ENCODE assay signal across 23 cellular contexts in genomic region chr12:11482955-11483354, GRCh38.
DNase-seq lines count a peak whose midpoint lies in the region; ATAC-seq and TF ChIP-seq lines count a peak whose summit lies in the region.
"Had no signal": no experiment of that assay in that cellular context is flagged by ENCODE, and none has a peak within 500 bp of the region (broad histone marks: within the 10 kb centered on the region; RNA-seq: fewer than 3 reads in every experiment).

No MANE protein-coding gene starts in this region.

- H3K4me2 ChIP-seq in SK-N-SH = peak overlapping the region; percentile 5; the same call in 1 of the 2 replicates
- H3K4me2 ChIP-seq: neural progenitor cell had no signal

- DNase-seq in SK-N-SH = no peak
- DNase-seq in brain pericyte (ENCODE audit: low read depth, low spot score) = peak; percentile 49
- DNase-seq in hepatic stellate cell (ENCODE audit: low spot score) = peak; percentile 20
- DNase-seq in activated T-cell treated with anti-CD3 and anti-CD28 coated beads, Interleukin-2, amount 50 U/mL, for 72 hours = no peak
- no peak for DNase-seq in activated T-cell treated with anti-CD3 and anti-CD28 coated beads for 4 hours
- DNase-seq: activated naive CD4-positive, alpha-beta T cell treated with Interleukin-2 at 50 U/mL for 16 hours; caudate nucleus; EL; endodermal cell; glutamatergic neuron; GOT3; islet precursor cell; mesendoderm; NCI-H82; right lobe of liver; RPMI8226; stimulated activated CD4-positive, alpha-beta T cell treated with anti-CD3 and anti-CD28 coated beads, Interleukin-4, amount 100 ng/mL, for 1 hour; stimulated activated CD8-positive, alpha-beta memory T cell treated with anti-CD3 and anti-CD28 coated beads, Interleukin-4, amount 100 ng/mL, for 48 hours; T-cell had no signal

- no peaks in the 10 kb centered on the region for H3K9me3 Mint-ChIP-seq in activated T-cell treated with anti-CD3 and anti-CD28 coated beads, Interleukin-2, amount 50 U/mL, for 72 hours
- H3K9me3 Mint-ChIP-seq: endodermal cell, neural progenitor cell, T-cell had no signal

- H3K27me3 ChIP-seq in SK-N-SH (ENCODE audit: insufficient read depth) = 0 out of 2 replicates have a peak, but pooled peaks cover 2% of the 10 kb centered on the region
- H3K27me3 ChIP-seq: right lobe of liver had no signal

- H3K9ac ChIP-seq in SK-N-SH = no peak overlapping the region
- H3K9ac ChIP-seq: neural progenitor cell had no signal

- TF ChIP-seq EP300 in SK-N-SH (IDR thresholded peaks at IDR 0.05; ENCODE audit: borderline replicate concordance in 1 of 2, low read depth in 1 of 2, low read length in 1 of 2) = no peak

- H3K4me3 Mint-ChIP-seq in activated T-cell treated with anti-CD3 and anti-CD28 coated beads, Interleukin-2, amount 50 U/mL, for 72 hours = no peak overlapping the region
- H3K4me3 Mint-ChIP-seq: endodermal cell, neural progenitor cell, T-cell had no signal

- H3K9me3 ChIP-seq in SK-N-SH = no peaks in the 10 kb centered on the region
- H3K9me3 ChIP-seq: right lobe of liver had no signal

- H3K79me2 ChIP-seq in SK-N-SH (ENCODE audit: insufficient read depth) = no peaks in the 10 kb centered on the region

- no peak overlapping the region for H3K27ac ChIP-seq in SK-N-SH (ENCODE audit: low read depth in 2 of 2, low read length in 1 of 2)
- H3K27ac ChIP-seq: neural progenitor cell, right lobe of liver had no signal

- H3K27ac Mint-ChIP-seq in activated T-cell treated with anti-CD3 and anti-CD28 coated beads, Interleukin-2, amount 50 U/mL, for 72 hours = no peak overlapping the region
- H3K27ac Mint-ChIP-seq: endodermal cell, neural progenitor cell, T-cell had no signal

- no peaks in the 10 kb centered on the region for H4K20me1 ChIP-seq in SK-N-SH (ENCODE audit: insufficient read depth)

- no peaks in the 10 kb centered on the region for H3K36me3 Mint-ChIP-seq in activated T-cell treated with anti-CD3 and anti-CD28 coated beads, Interleukin-2, amount 50 U/mL, for 72 hours (ENCODE audit: insufficient read depth in 2 of 2)
- H3K36me3 Mint-ChIP-seq: neural progenitor cell, T-cell had no signal

- no peak overlapping the region for H3K4me3 ChIP-seq in SK-N-SH (ENCODE audit: low read depth in 2 of 2, low read length in 1 of 2)
- H3K4me3 ChIP-seq: neural progenitor cell, right lobe of liver had no signal

- no peak for TF ChIP-seq CTCF in SK-N-SH (IDR thresholded peaks at IDR 0.05)

- POLR2A ChIA-PET in SK-N-SH (lab: Yijun Ruan, JAX) = no interaction called here

- H3K27me3 Mint-ChIP-seq in activated T-cell treated with anti-CD3 and anti-CD28 coated beads, Interleukin-2, amount 50 U/mL, for 72 hours (ENCODE audit: low read depth) = peaks cover 5% of the 10 kb centered on the region

- H3K4me1 ChIP-seq in SK-N-SH (ENCODE audit: control insufficient read depth in 1 of 2, insufficient read depth in 2 of 2, low read depth in 1 of 2, low read length in 1 of 2) = no peaks in the 10 kb centered on the region
- H3K4me1 ChIP-seq: neural progenitor cell had no signal

- H3K4me1 Mint-ChIP-seq in activated T-cell treated with anti-CD3 and anti-CD28 coated beads, Interleukin-2, amount 50 U/mL, for 72 hours (ENCODE audit: low read depth) = peaks cover 5% of the 10 kb centered on the region
- H3K4me1 Mint-ChIP-seq: endodermal cell had no signal

- H3F3A ChIP-seq in SK-N-SH (replicated peaks; ENCODE audit: insufficient read depth) = no peaks in the 10 kb centered on the region

- H2AFZ ChIP-seq in SK-N-SH (ENCODE audit: low read depth) = no peak overlapping the region
- H2AFZ ChIP-seq: neural progenitor cell had no signal

- ATAC-seq in SK-N-SH treated with all-trans-retinoic acid at 6 μM for 48 hours = no peak
- ATAC-seq in activated T-cell treated with anti-CD3 and anti-CD28 coated beads, Interleukin-2, amount 50 U/mL, for 72 hours (replicated peaks in 1 of 2) = no peak
- ATAC-seq in GM19452 (IDR thresholded peaks at IDR 0.05; ENCODE audit: unreplicated experiment) = no peak
- ATAC-seq in HG03108 (IDR thresholded peaks at IDR 0.05; ENCODE audit: unreplicated experiment) = no peak
- ATAC-seq: right lobe of liver, T-cell had no signal

- no peaks in the 10 kb centered on the region for H3K36me3 ChIP-seq in SK-N-SH (replicated peaks in 1 of 2; ENCODE audit: control insufficient read depth in 1 of 2, insufficient read depth in 2 of 2, low read length in 1 of 2)
- H3K36me3 ChIP-seq: neural progenitor cell, right lobe of liver had no signal

- CTCF ChIA-PET in SK-N-SH (lab: Yijun Ruan, JAX) = interaction anchor here (1.2 to 7.3 kb wide), 4 partner anchors 23 to 708 kb away, joined by 3 to 124 read pairs (median 6); no protein-coding TSS in a partner anchor

- no peaks in the 10 kb centered on the region for H3K9me2 ChIP-seq in SK-N-SH

- TF ChIP-seq RAD21 in SK-N-SH (IDR thresholded peaks at IDR 0.05; ENCODE audit: low read length) = no peak

- 2% methylated on average over 2 of the region's 2 CpGs for WGBS in SK-N-SH (ENCODE audit: low lambda C conversion rate)

TF ChIP-seq in SK-N-SH, 30 proteins besides CTCF, POLR2A, EP300 and RAD21:
- no peak for TF ChIP-seq JUND (IDR thresholded peaks at IDR 0.05)
- no peak for TF ChIP-seq ELF1 (IDR thresholded peaks at IDR 0.05)
- no peak for TF ChIP-seq SIN3A (IDR thresholded peaks at IDR 0.05; ENCODE audit: borderline replicate concordance, low read depth, low read length)
- TF ChIP-seq TEAD4 (IDR thresholded peaks at IDR 0.05; ENCODE audit: borderline replicate concordance, insufficient read depth) = no peak
- TF ChIP-seq MAX (IDR thresholded peaks at IDR 0.05; ENCODE audit: low read depth) = no peak
- TF ChIP-seq YY1 (IDR thresholded peaks at IDR 0.05; ENCODE audit: low read depth) = no peak
- no peak for TF ChIP-seq FOSL2 (IDR thresholded peaks at IDR 0.05; ENCODE audit: borderline replicate concordance, low read depth)
- TF ChIP-seq POLR2AphosphoS5 (IDR thresholded peaks at IDR 0.05; ENCODE audit: low read depth, low read length) = no peak
- no peak for TF ChIP-seq NRF1 (IDR thresholded peaks at IDR 0.05; ENCODE audit: low read depth, low read length)
- TF ChIP-seq IRF3 (IDR thresholded peaks at IDR 0.05; ENCODE audit: low read depth, low read length) = no peak
- TF ChIP-seq CHD2 (IDR thresholded peaks at IDR 0.05; ENCODE audit: low read length, partially characterized antibody) = no peak
- no peak for TF ChIP-seq NFIC (IDR thresholded peaks at IDR 0.05; ENCODE audit: borderline replicate concordance)

TF ChIP-seq in SK-N-SH treated with all-trans-retinoic acid at 6 μM for 48 hours, 23 proteins besides CTCF, POLR2A, EP300 and RAD21:
- TF ChIP-seq BACH2 (CRISPR knock-in tag; IDR thresholded peaks at IDR 0.05; ENCODE audit: borderline replicate concordance) = no peak
- TF ChIP-seq ESRRG (CRISPR knock-in tag; IDR thresholded peaks at IDR 0.05) = no peak
- no peak for TF ChIP-seq ARNTL (CRISPR knock-in tag; IDR thresholded peaks at IDR 0.05; ENCODE audit: borderline replicate concordance, low read depth)

Comparison
In these comparisons a context has a peak if more than half of its experiments do, and no peak if none do; other contexts are left out.
1. DNase-seq: peak in brain pericyte (single experiment) and hepatic stellate cell (single experiment); none in SK-N-SH (single experiment), activated T-cell treated with anti-CD3 and anti-CD28 coated beads, Interleukin-2, amount 50 U/mL, for 72 hours (0 of 2) and activated T-cell treated with anti-CD3 and anti-CD28 coated beads for 4 hours (single experiment).